Comparison of ENCODE assay signal across 12 cellular contexts in genomic region chr1:92503043-92503925, GRCh38. TPM values are rescaled to one million over a fixed set of nuclear protein-coding genes. Genes with fewer than 3 reads are reported as not detected.
A peak's percentile ranks its signal among the peaks of the same experiment; 100 is the strongest.
DNase-seq lines count a peak whose midpoint lies in the region; ATAC-seq and TF ChIP-seq lines count a peak whose summit lies in the region.
"Had no signal": no experiment of that assay in that cellular context is flagged by ENCODE, and none has a peak within 500 bp of the region (broad histone marks: within the 10 kb centered on the region; RNA-seq: fewer than 3 reads in every experiment).

No MANE protein-coding gene starts in this region.

- no peaks in the 10 kb centered on the region for H3K36me3 ChIP-seq in right atrium auricular region

- CTCF ChIA-PET in GM10248 (lab: Yijun Ruan, JAX) = interaction anchor here (2.1 to 3.0 kb wide), 2 partner anchors 16 to 19 kb away, joined by 10 read pairs; partner anchors contain the start of gene GFI1

- H3K4me1 ChIP-seq in right atrium auricular region = no peaks in the 10 kb centered on the region

- POLR2A ChIA-PET in GM10248 (lab: Yijun Ruan, JAX) = interaction anchor here (0.5 to 0.6 kb wide), 2 partner anchors 20 to 152 kb away, joined by 4 to 6 read pairs; no protein-coding TSS in a partner anchor

- H3K27me3 ChIP-seq in right atrium auricular region = no peaks in the 10 kb centered on the region

- ATAC-seq in GM19452 (IDR thresholded peaks at IDR 0.05; ENCODE audit: unreplicated experiment) (peak; percentile 47), HG03565 (IDR thresholded peaks at IDR 0.05; ENCODE audit: unreplicated experiment) (peak; percentile 40), GM18909 (IDR thresholded peaks at IDR 0.05; ENCODE audit: poor library complexity, unreplicated experiment) (no peak)

- H3K27ac ChIP-seq in right atrium auricular region = no peak overlapping the region

- TF ChIP-seq CTCF in GM10248 (IDR thresholded peaks at IDR 0.05; ENCODE audit: control extremely low read depth, extremely low read depth, low read depth, missing control alignments) (no peak), epithelial cell of esophagus (IDR thresholded peaks at IDR 0.05; ENCODE audit: insufficient read depth, low read depth, low read length, missing control alignments) (no peak), right atrium auricular region (IDR thresholded peaks at IDR 0.05) (no peak)

- no peak overlapping the region for H3K4me3 ChIP-seq in epithelial cell of esophagus (ENCODE audit: low read length)
- H3K4me3 ChIP-seq in right atrium auricular region = no peak overlapping the region

- peak; percentile 23 for DNase-seq in GM10248 (ENCODE audit: extremely low spot score)
- DNase-seq in epithelial cell of esophagus (ENCODE audit: low read depth) = peak; percentile 46
- DNase-seq in right atrium auricular region (ENCODE audit: low spot score) = no peak
- no peak for DNase-seq in AG20443 (ENCODE audit: low spot score)
- DNase-seq: aorta; mesendoderm; NCI-H187; stimulated activated CD4-positive, alpha-beta T cell treated with anti-CD3 and anti-CD28 coated beads, Interleukin-15, amount 100 ng/mL, for 24 hours had no signal

- no peaks in the 10 kb centered on the region for H3K9me3 ChIP-seq in right atrium auricular region

RNA-seq across cellular contexts. Expression of gene GFI1, which starts 16.6 kb away (rescaled TPM):
- total RNA-seq in right atrium auricular region = 1 to 10 TPM in 1 of 2 donors, under 1 TPM in 1; 0.30 to 1.1 TPM
- total RNA-seq: MCF 10A had no signal

Comparison
In these comparisons a context has a peak if more than half of its experiments do, and no peak if none do; other contexts are left out.
1. DNase-seq: peak in GM10248 (single experiment) and epithelial cell of esophagus (single experiment); none in right atrium auricular region (single experiment) and AG20443 (single experiment).